8 cellular contexts compared by ENCODE assay signal in genomic region chr6:121430514-121431460, GRCh38. TPM values are rescaled to one million over a fixed set of nuclear protein-coding genes. Genes with fewer than 3 reads are reported as not detected.
DNase-seq lines count a peak whose midpoint lies in the region; ATAC-seq and TF ChIP-seq lines count a peak whose summit lies in the region.

No MANE protein-coding gene starts in this region.

- CTCF ChIA-PET in MCF 10A (lab: Yijun Ruan, JAX): interaction anchor here (0.6 to 5.1 kb wide), 48 partner anchors 8 to 1099 kb away, joined by 3 to 45 read pairs (median 4); no protein-coding TSS in a partner anchor

- ATAC-seq in left lung (peak; percentile 75), HG03135 (IDR thresholded peaks at IDR 0.05; ENCODE audit: unreplicated experiment) (no peak), HG02610 (IDR thresholded peaks at IDR 0.05; ENCODE audit: unreplicated experiment) (no peak)

- H3K9me3 ChIP-seq in left lung: no peaks in the 10 kb centered on the region

- H3K27ac Mint-ChIP-seq in MCF 10A (ENCODE audit: low read depth, unreplicated experiment): no peak overlapping the region

- POLR2A ChIA-PET in MCF 10A (lab: Yijun Ruan, JAX): interaction anchor here (1.2 kb wide), 2 partner anchors 631 to 741 kb away, joined by 3 to 5 read pairs; no protein-coding TSS in a partner anchor

- peak; percentile 77 for TF ChIP-seq CTCF in MCF 10A (IDR thresholded peaks at IDR 0.05; ENCODE audit: unreplicated experiment)
- TF ChIP-seq CTCF in left lung (IDR thresholded peaks at IDR 0.05): peak; percentile 46 to 61

- H3K4me3 ChIP-seq in left lung: no peak overlapping the region

- no TSS peak for BruUV-seq in MCF 10A (replicated peaks; lab: Mats Ljungman, UMichigan)

- intact Hi-C loops in MCF 10A (cut with micrococcal nuclease): loop anchor here (1.0 kb wide), 4 partner anchors 419 to 942 kb away; no protein-coding TSS in a partner anchor
- intact Hi-C loops in left lung (cut with DNase I): loop anchor here in 1 of 2 donors (5.0 kb wide), 1 partner anchor 417 kb away; no protein-coding TSS in a partner anchor

- H3K27ac ChIP-seq in left lung: no peak overlapping the region

- H3K4me3 Mint-ChIP-seq in MCF 10A (ENCODE audit: unreplicated experiment): no peak overlapping the region

- peaks cover 13% of the 10 kb centered on the region for H3K4me1 Mint-ChIP-seq in MCF 10A (ENCODE audit: insufficient read depth, unreplicated experiment)

- no peaks in the 10 kb centered on the region for H3K36me3 ChIP-seq in left lung

- H3K4me1 ChIP-seq in left lung: no peaks in the 10 kb centered on the region

- no peaks in the 10 kb centered on the region for H3K9me3 Mint-ChIP-seq in MCF 10A (ENCODE audit: unreplicated experiment)

- H3K27me3 Mint-ChIP-seq in MCF 10A (ENCODE audit: insufficient read depth, unreplicated experiment): no peaks in the 10 kb centered on the region

- DNase-seq in COLO829 (ENCODE audit: low spot score) (peak; percentile 28), KBM-7 (peak; percentile 23), MCF 10A (ENCODE audit: unreplicated experiment) (peak; percentile 57), left lung (no peak), iPS-NIHi11 (ENCODE audit: low spot score) (no peak)
- no peak for DNase-seq in activated CD8-positive, alpha-beta memory T cell treated with anti-CD3 and anti-CD28 coated beads for 24 hours

- no peaks in the 10 kb centered on the region for H3K36me3 Mint-ChIP-seq in MCF 10A (ENCODE audit: insufficient read depth, unreplicated experiment)

- H3K27me3 ChIP-seq in left lung: peaks cover 0 to 8% of the 10 kb centered on the region in 2 donors

- in situ Hi-C loops in KBM-7 (cut with MboI; ENCODE audit: low pct_unique_long_range_greater_than_20kb, low sequenced_read_pairs): no loop called here

RNA-seq across cellular contexts. Expression of gene GJA1, which starts 4.7 kb away (rescaled TPM):
- total RNA-seq in MCF 10A (2022): not detected in 2 replicates
- 100 to 1,000 TPM in 1 of 2 donors, 10 to 100 TPM in 1; 71.1 to 162 TPM for total RNA-seq in left lung

Comparison
In these comparisons a context has a peak if more than half of its experiments do, and no peak if none do; other contexts are left out.
1. DNase-seq: peak in COLO829 (single experiment), KBM-7 (single experiment) and MCF 10A (single experiment); none in left lung (0 of 2), iPS-NIHi11 (single experiment) and activated CD8-positive, alpha-beta memory T cell treated with anti-CD3 and anti-CD28 coated beads for 24 hours (single experiment).
2. RNA of gene GJA1, which starts 4.7 kb away (total RNA-seq): 71.1 to 162 TPM in left lung; not detected in MCF 10A; every median in the first group is over 10 times any median in the second.